Comparison of ENCODE assay signal across 17 cellular contexts in genomic region chr5:9440517-9440916, GRCh38.
DNase-seq lines count a peak whose midpoint lies in the region; ATAC-seq and TF ChIP-seq lines count a peak whose summit lies in the region.
"Had no signal": no experiment of that assay in that cellular context is flagged by ENCODE, and none has a peak within 500 bp of the region (broad histone marks: within the 10 kb centered on the region; RNA-seq: fewer than 3 reads in every experiment).

No MANE protein-coding gene starts in this region.

- POLR2A ChIA-PET in PC-9 (lab: Charles Lee; ENCODE audit: unreplicated experiment), result no interaction called here

- ATAC-seq in left lung, result no peak
- ATAC-seq: activated CD8-positive, alpha-beta T cell treated with anti-CD3 and anti-CD28 coated beads for 36 hours; left colon had no signal

- H3K4me2 ChIP-seq in PC-9, result peak overlapping the region; percentile 20

- peaks cover 22% of the 10 kb centered on the region for H3K4me1 ChIP-seq in PC-9 (replicated peaks; ENCODE audit: insufficient read depth)
- H3K4me1 ChIP-seq in left lung, result no peaks in the 10 kb centered on the region
- H3K4me1 ChIP-seq: uterus had no signal

- H3K27me3 ChIP-seq in PC-9 (ENCODE audit: insufficient read depth, low read depth), result no peaks in the 10 kb centered on the region
- H3K27me3 ChIP-seq in left lung, result no peaks in the 10 kb centered on the region
- no peaks in the 10 kb centered on the region for H3K27me3 ChIP-seq in brain microvascular endothelial cell (replicated peaks)
- H3K27me3 ChIP-seq: BLaER1 treated with 17β-estradiol and CSF1 and Interleukin-3, amounts not matched to agents 10 nM and 100 nM; uterus had no signal

- H3K27ac ChIP-seq in PC-9, result no peak overlapping the region
- H3K27ac ChIP-seq in epithelial cell of prostate, result peak overlapping the region; percentile 80
- no peak overlapping the region for H3K27ac ChIP-seq in left lung
- no peak overlapping the region for H3K27ac ChIP-seq in brain microvascular endothelial cell
- H3K27ac ChIP-seq: BLaER1 treated with 17β-estradiol and CSF1 and Interleukin-3, amounts not matched to agents 10 nM and 100 nM; uterus had no signal

- in situ Hi-C loops in brain microvascular endothelial cell (cut with HindIII; ENCODE audit: low pct_ligation_motif_present, low sequenced_read_pairs), result no loop called here

- no peaks in the 10 kb centered on the region for H4K20me1 ChIP-seq in PC-9 (ENCODE audit: insufficient read depth)
- H4K20me1 ChIP-seq: BLaER1 treated with 17β-estradiol and CSF1 and Interleukin-3, amounts not matched to agents 10 nM and 100 nM had no signal

- no peaks in the 10 kb centered on the region for H3K9me3 ChIP-seq in PC-9 (ENCODE audit: insufficient read depth, low read depth)
- H3K9me3 ChIP-seq in left lung, result peaks cover 0 to 13% of the 10 kb centered on the region in 2 donors
- H3K9me3 ChIP-seq: uterus had no signal

- no peak overlapping the region for H2AFZ ChIP-seq in PC-9

- DNase-seq in EL (peak; percentile 93), PC-9 (peak in 1 of 2 experiments; percentile 62), epithelial cell of prostate (ENCODE audit: low read depth, low spot score) (no peak), renal cortical epithelial cell (ENCODE audit: low read depth) (peak; percentile 14), NOMO-1 (lab: John Stamatoyannopoulos, UW; ENCODE audit: unreplicated experiment in 2 of 2) (no peak), left lung (no peak), brain microvascular endothelial cell (no peak)
- DNase-seq in stimulated activated CD4-positive, alpha-beta T cell treated with anti-CD3 and anti-CD28 coated beads, Interleukin-4, amount 100 ng/mL, for 1 hour, result no peak
- DNase-seq: activated CD8-positive, alpha-beta T cell treated with anti-CD3 and anti-CD28 coated beads for 36 hours; amygdala; DMS 273 treated with DMSO at 0.1 percent for 48 hours; erythroblast; left colon; NCI-H1417 treated with DMSO at 0.1 percent for 48 hours; stimulated activated CD4-positive, alpha-beta T cell treated with anti-CD3 and anti-CD28 coated beads, Interleukin-12 subunit alpha, Interleukin-12 subunit beta, amount 100 ng/mL, for 4 hours; uterus had no signal

- H3K4me3 ChIP-seq in PC-9, result no peak overlapping the region
- no peak overlapping the region for H3K4me3 ChIP-seq in left lung
- no peak overlapping the region for H3K4me3 ChIP-seq in brain microvascular endothelial cell (ENCODE audit: low read depth, low read length)
- H3K4me3 ChIP-seq: BLaER1 treated with 17β-estradiol and CSF1 and Interleukin-3, amounts not matched to agents 10 nM and 100 nM; uterus had no signal

- no peaks in the 10 kb centered on the region for H3K79me2 ChIP-seq in PC-9 (ENCODE audit: low read depth)

- H3F3A ChIP-seq in PC-9 (ENCODE audit: insufficient read depth, low read depth), result no peaks in the 10 kb centered on the region; the same call in 1 of the 2 replicates

- intact Hi-C loops in PC-9 (cut with micrococcal nuclease; ENCODE audit: unreplicated experiment), result no loop called here
- intact Hi-C loops in left lung (cut with DNase I), result no loop called here

- CTCF ChIA-PET in PC-9 (lab: Charles Lee), result interaction anchor here (0.5 kb wide), 1 partner anchor 149 kb away, joined by 10 read pairs; no protein-coding TSS in a partner anchor

- no peaks in the 10 kb centered on the region for H3K9me2 ChIP-seq in PC-9 (ENCODE audit: insufficient read depth)

- no peaks in the 10 kb centered on the region for H3K36me3 ChIP-seq in PC-9 (ENCODE audit: low read depth)
- H3K36me3 ChIP-seq in left lung, result no peaks in the 10 kb centered on the region
- no peaks in the 10 kb centered on the region for H3K36me3 ChIP-seq in brain microvascular endothelial cell (replicated peaks)
- H3K36me3 ChIP-seq: BLaER1 treated with 17β-estradiol and CSF1 and Interleukin-3, amounts not matched to agents 10 nM and 100 nM; uterus had no signal

- TF ChIP-seq CTCF in PC-9 (conservative IDR thresholded peaks at IDR 0.05), result no peak
- TF ChIP-seq CTCF in left lung (IDR thresholded peaks at IDR 0.05), result no peak
- TF ChIP-seq CTCF in brain microvascular endothelial cell (IDR thresholded peaks at IDR 0.05; ENCODE audit: low read depth, low read length, missing control alignments), result no peak

- BruUV-seq in PC-9 (replicated peaks; lab: Mats Ljungman, UMichigan), result no TSS peak

Comparison
In these comparisons a context has a peak if more than half of its experiments do, and no peak if none do; other contexts are left out.
1. DNase-seq: peak in EL (single experiment) and renal cortical epithelial cell (single experiment); none in epithelial cell of prostate (single experiment), stimulated activated CD4-positive, alpha-beta T cell treated with anti-CD3 and anti-CD28 coated beads, Interleukin-4, amount 100 ng/mL, for 1 hour (single experiment), NOMO-1 (0 of 2), left lung (0 of 2) and brain microvascular endothelial cell (single experiment).